Comparison of ENCODE assay signal across 8 cellular contexts in the genomic region with DNA sequence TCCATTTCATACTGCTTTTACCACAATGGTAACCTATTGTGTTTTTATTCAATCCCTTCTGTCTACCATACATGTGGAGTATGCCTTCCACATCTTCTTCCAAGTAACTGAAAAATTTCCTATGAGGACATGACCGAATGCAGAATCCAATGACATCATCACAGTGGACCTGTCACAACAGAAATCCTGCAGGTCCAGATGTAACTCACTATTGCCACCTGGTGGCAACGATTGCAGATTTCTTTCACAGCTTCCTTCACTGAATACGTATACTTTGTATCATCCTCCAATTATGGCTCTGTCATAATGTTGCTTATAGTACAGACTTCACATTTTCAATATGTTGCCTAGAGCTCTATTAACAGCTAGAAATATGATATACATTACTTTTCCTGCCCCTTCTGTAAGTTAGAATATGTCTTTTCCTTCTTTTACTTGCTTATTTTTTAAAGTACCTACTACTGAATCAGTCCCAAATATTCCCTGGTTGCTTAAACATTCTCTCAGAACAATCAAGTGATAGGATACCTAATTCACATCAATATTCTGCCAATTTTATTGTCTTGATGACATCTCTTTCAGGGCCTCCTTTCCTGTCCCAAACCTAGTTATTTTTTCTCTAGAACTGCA. TPM values are rescaled to one million over a fixed set of nuclear protein-coding genes. Genes with fewer than 3 reads are reported as not detected.
DNase-seq lines count a peak whose midpoint lies in the region; ATAC-seq and TF ChIP-seq lines count a peak whose summit lies in the region.

No MANE protein-coding gene starts in this region.

- H2BK5ac ChIP-seq in mesenchymal stem cell (ENCODE audit: low read depth, low read length, poor library complexity, severe bottlenecking), result no peak overlapping the region

- H3K4me3 ChIP-seq in mesenchymal stem cell (ENCODE audit: insufficient read depth in 1 of 2, low read depth in 1 of 2, low read length in 2 of 2) (no peak overlapping the region), thoracic aorta (no peak overlapping the region)

- no peak overlapping the region for H2BK15ac ChIP-seq in mesenchymal stem cell (ENCODE audit: low read depth, poor library complexity, severe bottlenecking)

- H3K79me1 ChIP-seq in mesenchymal stem cell (replicated peaks; ENCODE audit: low read length, poor library complexity, severe bottlenecking), result no peaks in the 10 kb centered on the region

- H3K4me1 Mint-ChIP-seq in endothelial cell (ENCODE audit: unreplicated experiment), result peaks cover 4% of the 10 kb centered on the region

- no peak overlapping the region for H3K9ac ChIP-seq in mesenchymal stem cell (ENCODE audit: low read length)

- H3K27me3 ChIP-seq in mesenchymal stem cell (ENCODE audit: control insufficient read depth in 1 of 2, insufficient read depth in 1 of 2, low read length in 2 of 2), result no peaks in the 10 kb centered on the region
- no peaks in the 10 kb centered on the region for H3K27me3 ChIP-seq in thoracic aorta (replicated peaks; ENCODE audit: insufficient read depth)

- no peak overlapping the region for H3K27ac Mint-ChIP-seq in endothelial cell (ENCODE audit: unreplicated experiment)

- no peak overlapping the region for H2BK120ac ChIP-seq in mesenchymal stem cell (ENCODE audit: low read depth, low read length)

- H3K18ac ChIP-seq in mesenchymal stem cell (ENCODE audit: low read depth in 1 of 2, low read length in 2 of 2), result no peak overlapping the region

- no peaks in the 10 kb centered on the region for H3K9me3 Mint-ChIP-seq in endothelial cell (ENCODE audit: unreplicated experiment)

- H4K91ac ChIP-seq in mesenchymal stem cell (ENCODE audit: low read length), result no peak overlapping the region

- TF ChIP-seq CTCF in endothelial cell (IDR thresholded peaks at IDR 0.05; ENCODE audit: unreplicated experiment), result peak; percentile 86
- peak; percentile 71 for TF ChIP-seq CTCF in thoracic aorta (IDR thresholded peaks at IDR 0.05)

- no peaks in the 10 kb centered on the region for H3K4me1 ChIP-seq in mesenchymal stem cell (ENCODE audit: control insufficient read depth, insufficient read depth, low read depth, low read length)
- H3K4me1 ChIP-seq in thoracic aorta (ENCODE audit: control insufficient read depth in 1 of 2, low read depth in 2 of 2), result no peaks in the 10 kb centered on the region

- H2AK5ac ChIP-seq in mesenchymal stem cell (ENCODE audit: low read length, severe bottlenecking), result no peak overlapping the region

- H3K9me3 ChIP-seq in mesenchymal stem cell (ENCODE audit: control insufficient read depth, low read length), result no peaks in the 10 kb centered on the region
- no peaks in the 10 kb centered on the region for H3K9me3 ChIP-seq in thoracic aorta

- WGBS in mesenchymal stem cell, result 23% methylated on average over 3 of the region's 3 CpGs

- DNase-seq in C1 segment of cervical spinal cord (lab: John Stamatoyannopoulos, UW) (peak in 12 of 14 donors; percentile 2 to 76 (median 30)), NCI-H1436 treated with DMSO at 0.1 percent for 48 hours (lab: John Stamatoyannopoulos, UW) (peak; percentile 47), T1000 (lab: John Stamatoyannopoulos, UW) (peak; percentile 32), endothelial cell (ENCODE audit: low spot score) (peak; percentile 84), mesenchymal stem cell (peak; percentile 88), thoracic aorta (ENCODE audit: low spot score) (peak; percentile 42)

- H3K27me3 Mint-ChIP-seq in endothelial cell (ENCODE audit: unreplicated experiment), result no peaks in the 10 kb centered on the region

- no peak overlapping the region for H2AFZ ChIP-seq in mesenchymal stem cell (ENCODE audit: low read depth, low read length)

- H3K27ac ChIP-seq in mesenchymal stem cell (ENCODE audit: low read length, poor library complexity, severe bottlenecking) (no peak overlapping the region), thoracic aorta (no peak overlapping the region)

- H4K8ac ChIP-seq in mesenchymal stem cell (ENCODE audit: low read length), result no peak overlapping the region

- H3K36me3 ChIP-seq in mesenchymal stem cell (ENCODE audit: control insufficient read depth in 1 of 2, insufficient read depth in 2 of 2, low read depth in 1 of 2, low read length in 2 of 2) (no peaks in the 10 kb centered on the region), thoracic aorta (no peaks in the 10 kb centered on the region)

- no peak overlapping the region for H3K23ac ChIP-seq in mesenchymal stem cell (ENCODE audit: low read length in 2 of 2)

- no peaks in the 10 kb centered on the region for H3K36me3 Mint-ChIP-seq in endothelial cell (ENCODE audit: low read depth, unreplicated experiment)

- H3K4ac ChIP-seq in mesenchymal stem cell (ENCODE audit: low read depth in 1 of 2, low read length in 2 of 2), result no peak overlapping the region

- no peak overlapping the region for H3K14ac ChIP-seq in mesenchymal stem cell (ENCODE audit: low read length in 2 of 2)

- H3K4me3 Mint-ChIP-seq in endothelial cell (ENCODE audit: unreplicated experiment), result no peak overlapping the region

- no peak overlapping the region for H3K4me2 ChIP-seq in mesenchymal stem cell (ENCODE audit: low read length, poor library complexity, severe bottlenecking)

- peak; percentile 98 for ATAC-seq in GM18861 (IDR thresholded peaks at IDR 0.05; ENCODE audit: unreplicated experiment)
- ATAC-seq in HG02973 (IDR thresholded peaks at IDR 0.05; ENCODE audit: unreplicated experiment), result peak; percentile 97
- peak; percentile 55 for ATAC-seq in thoracic aorta (ENCODE audit: insufficient number of reproducible peaks, low FRiP score, low read depth)

- no peak overlapping the region for H2BK12ac ChIP-seq in mesenchymal stem cell (ENCODE audit: low read length in 2 of 2)

RNA-seq across cellular contexts. Expression of gene SLC13A1, which starts 45.4 kb away (rescaled TPM):
- total RNA-seq in endothelial cell (ENCODE audit: unreplicated experiment) (not detected), thoracic aorta (not detected)
- polyA plus RNA-seq in mesenchymal stem cell (2013, experiment 1 of 2), result 0.01 TPM
- polyA plus RNA-seq in mesenchymal stem cell (2013, experiment 2 of 2), result not detected

Comparison
In these comparisons a context has a peak if more than half of its experiments do, and no peak if none do; other contexts are left out.
1. DNase-seq: peak in every context shown above with its lines; median percentile 88 in mesenchymal stem cell; 84 in endothelial cell; 47 in NCI-H1436 treated with DMSO at 0.1 percent for 48 hours; 42 in thoracic aorta; 32 in T1000; 30 in C1 segment of cervical spinal cord.